ENCODE assay signal across 1 cellular context in the genomic region with DNA sequence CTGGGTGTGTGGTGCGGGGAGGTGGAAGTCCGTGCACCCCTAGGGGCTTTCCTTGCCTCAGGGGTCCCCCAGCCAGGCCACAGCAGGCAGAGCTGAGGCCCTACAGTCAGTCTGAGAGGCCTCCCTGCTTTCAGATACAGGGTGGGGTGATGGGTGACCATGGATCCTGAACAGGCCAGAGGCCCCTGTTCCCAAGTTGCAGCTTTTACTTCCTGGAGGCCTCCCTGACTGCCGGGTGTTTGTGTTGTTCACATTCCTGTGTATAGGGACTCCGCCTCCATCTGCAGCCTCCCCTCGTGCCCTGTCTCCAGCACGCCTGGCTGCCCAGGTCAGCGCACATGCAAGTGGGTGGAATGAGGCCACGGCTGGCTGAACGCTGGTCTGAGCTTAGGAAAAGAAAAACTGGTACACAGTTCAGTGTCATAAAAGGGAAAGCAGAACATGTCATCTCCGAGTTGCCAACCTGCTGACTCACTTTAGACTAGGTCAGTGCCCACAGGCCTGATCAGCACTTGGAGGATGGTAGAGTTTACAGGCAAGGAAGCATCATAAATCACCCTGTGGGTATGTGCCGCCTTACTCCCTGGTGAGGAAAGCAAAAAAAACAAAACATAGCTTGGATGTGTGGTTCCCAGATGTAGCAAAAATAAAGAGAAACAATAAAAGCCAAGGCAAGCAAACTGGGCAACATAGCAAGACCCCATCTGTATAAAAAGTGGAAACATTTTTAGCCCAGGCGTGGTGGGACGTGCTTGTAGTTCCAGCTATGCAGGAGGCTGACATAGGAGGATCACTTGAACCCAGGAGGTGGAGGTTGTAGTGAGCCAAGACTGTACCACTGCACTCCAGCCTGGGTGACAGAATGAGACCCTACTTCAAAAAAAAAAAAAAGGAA.
A peak's percentile ranks its signal among the peaks of the same experiment; 100 is the strongest.
TF ChIP-seq lines count a peak whose summit lies in the region.

No MANE protein-coding gene starts in this region.

TF ChIP-seq in HepG2, 621 proteins besides CTCF, POLR2A, EP300 and RAD21 (continued from another document and continues in another):
- TF ChIP-seq PCBP1 (IDR thresholded peaks at IDR 0.05; ENCODE audit: borderline replicate concordance, low read depth, low read length) = no peak
- TF ChIP-seq ZNF362 (CRISPR knock-in tag; IDR thresholded peaks at IDR 0.05; ENCODE audit: borderline replicate concordance) = 0 out of 2 replicates have a peak, but pooled peaks have one; percentile 29
- no peak for TF ChIP-seq ZNF30 (CRISPR knock-in tag; IDR thresholded peaks at IDR 0.05)
- no peak for TF ChIP-seq SP2 (CRISPR knock-in tag; IDR thresholded peaks at IDR 0.05)
- peak; percentile 23; the same call in 1 of the 2 replicates for TF ChIP-seq ZNF337 (CRISPR knock-in tag; IDR thresholded peaks at IDR 0.05; ENCODE audit: borderline replicate concordance, low read depth)
- TF ChIP-seq, protein P1, sequence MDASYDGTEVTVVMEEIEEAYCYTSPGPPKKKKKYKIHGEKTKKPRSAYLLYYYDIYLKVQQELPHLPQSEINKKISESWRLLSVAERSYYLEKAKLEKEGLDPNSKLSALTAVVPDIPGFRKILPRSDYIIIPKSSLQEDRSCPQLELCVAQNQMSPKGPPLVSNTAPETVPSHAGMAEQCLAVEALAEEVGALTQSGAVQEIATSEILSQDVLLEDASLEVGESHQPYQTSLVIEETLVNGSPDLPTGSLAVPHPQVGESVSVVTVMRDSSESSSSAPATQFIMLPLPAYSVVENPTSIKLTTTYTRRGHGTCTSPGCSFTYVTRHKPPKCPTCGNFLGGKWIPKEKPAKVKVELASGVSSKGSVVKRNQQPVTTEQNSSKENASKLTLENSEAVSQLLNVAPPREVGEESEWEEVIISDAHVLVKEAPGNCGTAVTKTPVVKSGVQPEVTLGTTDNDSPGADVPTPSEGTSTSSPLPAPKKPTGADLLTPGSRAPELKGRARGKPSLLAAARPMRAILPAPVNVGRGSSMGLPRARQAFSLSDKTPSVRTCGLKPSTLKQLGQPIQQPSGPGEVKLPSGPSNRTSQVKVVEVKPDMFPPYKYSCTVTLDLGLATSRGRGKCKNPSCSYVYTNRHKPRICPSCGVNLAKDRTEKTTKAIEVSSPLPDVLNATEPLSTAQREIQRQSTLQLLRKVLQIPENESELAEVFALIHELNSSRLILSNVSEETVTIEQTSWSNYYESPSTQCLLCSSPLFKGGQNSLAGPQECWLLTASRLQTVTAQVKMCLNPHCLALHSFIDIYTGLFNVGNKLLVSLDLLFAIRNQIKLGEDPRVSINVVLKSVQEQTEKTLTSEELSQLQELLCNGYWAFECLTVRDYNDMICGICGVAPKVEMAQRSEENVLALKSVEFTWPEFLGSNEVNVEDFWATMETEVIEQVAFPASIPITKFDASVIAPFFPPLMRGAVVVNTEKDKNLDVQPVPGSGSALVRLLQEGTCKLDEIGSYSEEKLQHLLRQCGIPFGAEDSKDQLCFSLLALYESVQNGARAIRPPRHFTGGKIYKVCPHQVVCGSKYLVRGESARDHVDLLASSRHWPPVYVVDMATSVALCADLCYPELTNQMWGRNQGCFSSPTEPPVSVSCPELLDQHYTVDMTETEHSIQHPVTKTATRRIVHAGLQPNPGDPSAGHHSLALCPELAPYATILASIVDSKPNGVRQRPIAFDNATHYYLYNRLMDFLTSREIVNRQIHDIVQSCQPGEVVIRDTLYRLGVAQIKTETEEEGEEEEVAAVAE (CRISPR knock-in tag; IDR thresholded peaks at IDR 0.05; ENCODE audit: borderline replicate concordance) = no peak
- peak; percentile 93 for TF ChIP-seq ZSCAN29 (CRISPR knock-in tag; conservative IDR thresholded peaks at IDR 0.05)
- TF ChIP-seq, protein P2, sequence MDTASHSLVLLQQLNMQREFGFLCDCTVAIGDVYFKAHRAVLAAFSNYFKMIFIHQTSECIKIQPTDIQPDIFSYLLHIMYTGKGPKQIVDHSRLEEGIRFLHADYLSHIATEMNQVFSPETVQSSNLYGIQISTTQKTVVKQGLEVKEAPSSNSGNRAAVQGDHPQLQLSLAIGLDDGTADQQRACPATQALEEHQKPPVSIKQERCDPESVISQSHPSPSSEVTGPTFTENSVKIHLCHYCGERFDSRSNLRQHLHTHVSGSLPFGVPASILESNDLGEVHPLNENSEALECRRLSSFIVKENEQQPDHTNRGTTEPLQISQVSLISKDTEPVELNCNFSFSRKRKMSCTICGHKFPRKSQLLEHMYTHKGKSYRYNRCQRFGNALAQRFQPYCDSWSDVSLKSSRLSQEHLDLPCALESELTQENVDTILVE (CRISPR knock-in tag; IDR thresholded peaks at IDR 0.05) = peak; percentile 40; the same call in 1 of the 2 replicates
- TF ChIP-seq ARNT2 (CRISPR knock-in tag; IDR thresholded peaks at IDR 0.05; ENCODE audit: low read depth) = no peak; the same call in 1 of the 2 replicates
- no peak for TF ChIP-seq MATR3 (CRISPR knock-in tag; IDR thresholded peaks at IDR 0.05)
- peak; percentile 90 for TF ChIP-seq ZNF609 (CRISPR knock-in tag; IDR thresholded peaks at IDR 0.05; ENCODE audit: borderline replicate concordance)
- TF ChIP-seq GPN1 (CRISPR knock-in tag; IDR thresholded peaks at IDR 0.05; ENCODE audit: borderline replicate concordance) = no peak
- peak; percentile 46; the same call in 1 of the 2 replicates for TF ChIP-seq FOSL2 (CRISPR knock-in tag; IDR thresholded peaks at IDR 0.05)
- TF ChIP-seq TFDP2 (CRISPR knock-in tag; IDR thresholded peaks at IDR 0.05) = peak; percentile 74
- no peak for TF ChIP-seq NFKBIZ (CRISPR knock-in tag; IDR thresholded peaks at IDR 0.05)
- TF ChIP-seq, protein P3, sequence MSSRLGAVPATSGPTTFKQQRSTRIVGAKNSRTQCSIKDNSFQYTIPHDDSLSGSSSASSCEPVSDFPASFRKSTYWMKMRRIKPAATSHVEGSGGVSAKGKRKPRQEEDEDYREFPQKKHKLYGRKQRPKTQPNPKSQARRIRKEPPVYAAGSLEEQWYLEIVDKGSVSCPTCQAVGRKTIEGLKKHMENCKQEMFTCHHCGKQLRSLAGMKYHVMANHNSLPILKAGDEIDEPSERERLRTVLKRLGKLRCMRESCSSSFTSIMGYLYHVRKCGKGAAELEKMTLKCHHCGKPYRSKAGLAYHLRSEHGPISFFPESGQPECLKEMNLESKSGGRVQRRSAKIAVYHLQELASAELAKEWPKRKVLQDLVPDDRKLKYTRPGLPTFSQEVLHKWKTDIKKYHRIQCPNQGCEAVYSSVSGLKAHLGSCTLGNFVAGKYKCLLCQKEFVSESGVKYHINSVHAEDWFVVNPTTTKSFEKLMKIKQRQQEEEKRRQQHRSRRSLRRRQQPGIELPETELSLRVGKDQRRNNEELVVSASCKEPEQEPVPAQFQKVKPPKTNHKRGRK (CRISPR knock-in tag; IDR thresholded peaks at IDR 0.05) = 0 out of 2 replicates have a peak, but pooled peaks have one; percentile 21
- TF ChIP-seq ZGPAT (CRISPR knock-in tag; IDR thresholded peaks at IDR 0.05) = peak; percentile 86
- TF ChIP-seq SP140L (CRISPR knock-in tag; IDR thresholded peaks at IDR 0.05; ENCODE audit: borderline replicate concordance) = no peak
- no peak for TF ChIP-seq PRDM4 (CRISPR knock-in tag; IDR thresholded peaks at IDR 0.05; ENCODE audit: borderline replicate concordance)
- TF ChIP-seq, protein P4, sequence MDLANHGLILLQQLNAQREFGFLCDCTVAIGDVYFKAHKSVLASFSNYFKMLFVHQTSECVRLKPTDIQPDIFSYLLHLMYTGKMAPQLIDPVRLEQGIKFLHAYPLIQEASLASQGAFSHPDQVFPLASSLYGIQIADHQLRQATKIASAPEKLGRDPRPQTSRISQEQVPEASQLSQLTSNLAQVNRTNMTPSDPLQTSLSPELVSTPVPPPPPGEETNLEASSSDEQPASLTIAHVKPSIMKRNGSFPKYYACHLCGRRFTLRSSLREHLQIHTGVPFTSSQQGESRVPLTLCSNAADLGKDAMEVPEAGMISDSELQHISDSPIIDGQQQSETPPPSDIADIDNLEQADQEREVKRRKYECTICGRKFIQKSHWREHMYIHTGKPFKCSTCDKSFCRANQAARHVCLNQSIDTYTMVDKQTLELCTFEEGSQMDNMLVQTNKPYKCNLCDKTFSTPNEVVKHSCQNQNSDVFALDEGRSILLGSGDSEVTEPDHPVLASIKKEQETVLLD (CRISPR knock-in tag; IDR thresholded peaks at IDR 0.05; ENCODE audit: low read depth) = 0 out of 2 replicates have a peak, but pooled peaks have one; percentile 20
- no peak for TF ChIP-seq SATB2 (CRISPR knock-in tag; IDR thresholded peaks at IDR 0.05)
- TF ChIP-seq, protein P5, sequence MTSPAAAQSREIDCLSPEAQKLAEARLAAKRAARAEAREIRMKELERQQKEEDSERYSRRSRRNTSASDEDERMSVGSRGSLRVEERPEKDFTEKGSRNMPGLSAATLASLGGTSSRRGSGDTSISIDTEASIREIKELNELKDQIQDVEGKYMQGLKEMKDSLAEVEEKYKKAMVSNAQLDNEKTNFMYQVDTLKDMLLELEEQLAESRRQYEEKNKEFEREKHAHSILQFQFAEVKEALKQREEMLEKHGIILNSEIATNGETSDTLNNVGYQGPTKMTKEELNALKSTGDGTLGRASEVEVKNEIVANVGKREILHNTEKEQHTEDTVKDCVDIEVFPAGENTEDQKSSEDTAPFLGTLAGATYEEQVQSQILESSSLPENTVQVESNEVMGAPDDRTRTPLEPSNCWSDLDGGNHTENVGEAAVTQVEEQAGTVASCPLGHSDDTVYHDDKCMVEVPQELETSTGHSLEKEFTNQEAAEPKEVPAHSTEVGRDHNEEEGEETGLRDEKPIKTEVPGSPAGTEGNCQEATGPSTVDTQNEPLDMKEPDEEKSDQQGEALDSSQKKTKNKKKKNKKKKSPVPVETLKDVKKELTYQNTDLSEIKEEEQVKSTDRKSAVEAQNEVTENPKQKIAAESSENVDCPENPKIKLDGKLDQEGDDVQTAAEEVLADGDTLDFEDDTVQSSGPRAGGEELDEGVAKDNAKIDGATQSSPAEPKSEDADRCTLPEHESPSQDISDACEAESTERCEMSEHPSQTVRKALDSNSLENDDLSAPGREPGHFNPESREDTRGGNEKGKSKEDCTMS (CRISPR knock-in tag; conservative IDR thresholded peaks at IDR 0.05) = no peak
